Comparison of ENCODE assay signal across 9 cellular contexts in the genomic region with DNA sequence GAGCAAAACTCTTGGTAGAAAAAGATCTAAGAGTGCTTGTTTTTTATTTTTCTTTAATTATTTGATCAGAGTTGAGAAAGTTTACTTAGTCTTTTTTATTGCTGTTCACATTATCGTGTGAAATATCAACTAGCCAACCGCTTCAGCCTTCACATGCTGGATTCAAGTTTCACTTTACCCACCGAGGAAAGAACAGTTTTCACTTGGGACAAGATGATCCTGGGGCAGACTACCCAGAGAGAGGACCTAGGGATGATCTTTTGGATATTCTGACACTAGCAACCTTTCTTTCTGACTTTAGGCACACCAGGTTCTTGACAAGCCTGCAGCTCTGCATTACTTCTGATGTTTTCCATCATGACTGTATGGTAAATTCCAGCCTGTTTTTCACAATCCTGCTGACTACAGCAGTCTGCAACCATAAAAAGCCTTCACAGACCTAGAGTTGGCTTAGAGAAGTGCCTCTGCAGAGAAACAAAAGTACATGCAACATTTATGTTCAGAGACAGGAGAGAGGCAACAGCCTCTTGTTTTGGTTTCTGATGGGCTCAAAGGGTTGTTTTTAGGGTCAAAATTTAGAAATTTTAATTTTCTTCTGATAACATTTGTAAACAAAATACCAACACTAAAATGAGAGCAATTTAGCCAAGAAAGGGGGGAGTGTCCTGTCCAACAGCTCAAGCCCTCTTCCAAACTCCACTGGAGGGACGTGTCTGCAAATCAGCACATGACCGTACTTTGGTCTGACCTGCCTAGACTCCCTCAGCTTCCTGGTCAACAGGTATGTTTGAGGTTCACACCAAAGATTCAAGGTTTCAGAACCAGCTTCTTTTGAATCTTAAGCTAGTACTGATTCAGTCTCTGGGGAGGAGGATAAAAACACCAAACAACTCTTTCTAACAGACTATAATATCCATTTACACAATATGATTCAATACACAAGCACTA. TPM values are rescaled to one million over a fixed set of nuclear protein-coding genes. Genes with fewer than 3 reads are reported as not detected.
DNase-seq lines count a peak whose midpoint lies in the region; ATAC-seq and TF ChIP-seq lines count a peak whose summit lies in the region.
"Had no signal": no experiment of that assay in that cellular context is flagged by ENCODE, and none has a peak within 500 bp of the region (broad histone marks: within the 10 kb centered on the region; RNA-seq: fewer than 3 reads in every experiment).

No MANE protein-coding gene starts in this region.

- no peak for TF ChIP-seq CTCF in right atrium auricular region (IDR thresholded peaks at IDR 0.05)

- H3K27me3 ChIP-seq in right atrium auricular region: no peaks in the 10 kb centered on the region

- peak overlapping the region; percentile 43 to 81 for H3K27ac ChIP-seq in right atrium auricular region

- DNase-seq in GM03348 (ENCODE audit: low spot score) (peak; percentile 40), astrocyte of the hippocampus (ENCODE audit: low read depth, low spot score) (peak; percentile 14), right atrium auricular region (ENCODE audit: low spot score) (no peak), renal cortical epithelial cell (ENCODE audit: low read depth) (peak; percentile 78), MV-4-11 (lab: John Stamatoyannopoulos, UW) (no peak), activated gamma-delta T cell (lab: John Stamatoyannopoulos, UW) (no peak)
- DNase-seq: activated CD8-positive, alpha-beta T cell treated with anti-CD3 and anti-CD28 coated beads, Interleukin-2, amount 10 ng/mL, durations not matched to agents 7 days and 5 days had no signal

- H3K4me3 ChIP-seq in right atrium auricular region: peak overlapping the region; percentile 29 to 42

- H3K4me1 ChIP-seq in right atrium auricular region: no peaks in the 10 kb centered on the region

- H3K36me3 ChIP-seq in right atrium auricular region: no peaks in the 10 kb centered on the region

- no peaks in the 10 kb centered on the region for H3K9me3 ChIP-seq in right atrium auricular region

- no peak for ATAC-seq in HG02970 (IDR thresholded peaks at IDR 0.05; ENCODE audit: low FRiP score, unreplicated experiment)
- ATAC-seq in GM18858 (IDR thresholded peaks at IDR 0.05; ENCODE audit: unreplicated experiment): no peak
- ATAC-seq: activated CD8-positive, alpha-beta T cell treated with anti-CD3 and anti-CD28 coated beads, Interleukin-2, amount 10 ng/mL, durations not matched to agents 7 days and 5 days had no signal

RNA-seq across cellular contexts. Expression of a gene that starts 0.9 kb away (rescaled TPM):
- total RNA-seq in right atrium auricular region (10 to 100 TPM; 46.7 to 56.3 TPM), renal cortical epithelial cell (0.69 and 52.6 TPM in 2 replicates)

Comparison
In these comparisons a context has a peak if more than half of its experiments do, and no peak if none do; other contexts are left out.
1. DNase-seq: peak in GM03348 (single experiment), astrocyte of the hippocampus (single experiment) and renal cortical epithelial cell (single experiment); none in right atrium auricular region (single experiment), MV-4-11 (single experiment) and activated gamma-delta T cell (single experiment).